In genomic region chr14:51616724-51617409, GRCh38 we compare ENCODE assay signal across 9 cellular contexts. TPM values are rescaled to one million over a fixed set of nuclear protein-coding genes. Genes with fewer than 3 reads are reported as not detected.
DNase-seq lines count a peak whose midpoint lies in the region; ATAC-seq and TF ChIP-seq lines count a peak whose summit lies in the region.
"Had no signal": no experiment of that assay in that cellular context is flagged by ENCODE, and none has a peak within 500 bp of the region (broad histone marks: within the 10 kb centered on the region; RNA-seq: fewer than 3 reads in every experiment).

No MANE protein-coding gene starts in this region.

- H3K4me3 ChIP-seq in SJCRH30 (no peak overlapping the region), fibroblast of pulmonary artery (replicated peaks; ENCODE audit: low read depth, low read length) (no peak overlapping the region), testis (no peak overlapping the region), Peyer's patch (no peak overlapping the region)

- H3K27me3 ChIP-seq in SJCRH30 (no peaks in the 10 kb centered on the region), testis (no peaks in the 10 kb centered on the region), Peyer's patch (no peaks in the 10 kb centered on the region)

- H3K27ac ChIP-seq in SJCRH30, result peak overlapping the region; percentile 38
- H3K27ac ChIP-seq in testis, result no peak overlapping the region
- H3K27ac ChIP-seq in Peyer's patch, result no peak overlapping the region

- DNase-seq in H4 (ENCODE audit: low spot score), result peak; percentile 93
- DNase-seq in SJCRH30, result peak; percentile 75 to 81
- peak; percentile 92 for DNase-seq in fibroblast of pulmonary artery (ENCODE audit: low read depth)
- DNase-seq in sciatic nerve (ENCODE audit: low spot score), result no peak
- DNase-seq in activated T-cell treated with anti-CD3 and anti-CD28 coated beads, Interleukin-2, amount 50 U/mL, for 48 hours, result no peak
- DNase-seq in NCI-H510A treated with DMSO at 0.1 percent for 48 hours (lab: John Stamatoyannopoulos, UW), result no peak
- DNase-seq in testis, result no peak
- no peak for DNase-seq in Peyer's patch
- DNase-seq: left colon had no signal

- H3K36me3 ChIP-seq in SJCRH30 (no peaks in the 10 kb centered on the region), testis (ENCODE audit: low read depth, missing control alignments) (no peaks in the 10 kb centered on the region), Peyer's patch (no peaks in the 10 kb centered on the region)

- peak; percentile 48 for ATAC-seq in sciatic nerve
- ATAC-seq: left colon had no signal

- H3K9me3 ChIP-seq in SJCRH30 (replicated peaks), result no peaks in the 10 kb centered on the region
- no peaks in the 10 kb centered on the region for H3K9me3 ChIP-seq in testis
- no peaks in the 10 kb centered on the region for H3K9me3 ChIP-seq in Peyer's patch

- TF ChIP-seq POLR2A in testis (IDR thresholded peaks at IDR 0.05) (no peak), Peyer's patch (IDR thresholded peaks at IDR 0.05) (no peak)

- peaks cover 49% of the 10 kb centered on the region for H3K4me1 ChIP-seq in SJCRH30
- peaks cover 6% of the 10 kb centered on the region for H3K4me1 ChIP-seq in testis
- no peaks in the 10 kb centered on the region for H3K4me1 ChIP-seq in Peyer's patch

- intact Hi-C loops in sciatic nerve (cut with DNase I), result no loop called here
- intact Hi-C loops in testis (cut with DNase I; ENCODE audit: low total_unique reads), result no loop called here

- no peak for TF ChIP-seq CTCF in fibroblast of pulmonary artery (IDR thresholded peaks at IDR 0.05; ENCODE audit: low read length, missing control alignments)
- TF ChIP-seq CTCF in testis (IDR thresholded peaks at IDR 0.05), result no peak
- TF ChIP-seq CTCF in Peyer's patch (IDR thresholded peaks at IDR 0.05), result no peak

- WGBS in testis, 2 donors, result 47 to 58% methylated on average over 4 of the region's 4 CpGs

RNA-seq across cellular contexts. Expression of gene FRMD6, which starts 34.8 kb away (rescaled TPM):
- 58.1 and 72.8 TPM in 2 replicates for total RNA-seq in H4 (2014; rRNA removed; shearing (Covaris generic))
- 15.5 and 18.7 TPM in 2 replicates for total RNA-seq in SJCRH30 (2014; rRNA removed; shearing (Covaris generic))
- total RNA-seq in sciatic nerve (52.0 TPM), testis (10 to 100 TPM; 59.2 to 71.3 TPM), Peyer's patch (10 to 100 TPM in 3 of 4 donors, 1 to 10 TPM in 1; 8.1 to 73.4 (median 12.4) TPM)
- polyA plus RNA-seq in testis (ENCODE audit: insufficient read depth, low read depth, low replicate concordance), result 67.0 TPM

Comparison
In these comparisons a context has a peak if more than half of its experiments do, and no peak if none do; other contexts are left out.
1. DNase-seq: peak in H4 (single experiment), SJCRH30 (2 of 2) and fibroblast of pulmonary artery (single experiment); none in sciatic nerve (single experiment), activated T-cell treated with anti-CD3 and anti-CD28 coated beads, Interleukin-2, amount 50 U/mL, for 48 hours (0 of 2), NCI-H510A treated with DMSO at 0.1 percent for 48 hours (single experiment), testis (single experiment) and Peyer's patch (0 of 3).